In the genomic region with DNA sequence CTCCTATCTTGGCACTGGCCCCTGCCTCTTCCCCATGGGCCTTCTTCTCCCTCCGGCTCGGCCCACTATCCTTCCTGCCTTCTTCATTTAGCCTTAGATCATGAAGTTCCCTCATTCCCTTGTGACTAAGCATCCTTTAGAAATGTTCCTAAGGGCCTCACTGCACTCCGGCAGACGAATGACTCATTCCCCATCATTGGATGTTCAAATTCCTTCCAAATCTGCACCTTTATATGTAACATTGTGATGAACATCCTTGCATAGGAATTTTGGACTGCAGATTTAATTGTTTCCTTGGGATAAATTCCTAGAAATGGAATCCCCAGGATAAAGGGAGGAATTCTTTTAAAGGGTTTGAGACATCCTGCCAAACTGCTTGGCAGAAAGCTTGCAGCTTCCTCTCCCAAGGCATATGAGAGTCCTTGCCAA, we compare ENCODE assay signal across 12 cellular contexts. TPM values are rescaled to one million over a fixed set of nuclear protein-coding genes. Genes with fewer than 3 reads are reported as not detected.
DNase-seq lines count a peak whose midpoint lies in the region; ATAC-seq, FAIRE-seq and TF ChIP-seq lines count a peak whose summit lies in the region.
"Had no signal": no experiment of that assay in that cellular context is flagged by ENCODE, and none has a peak within 500 bp of the region (broad histone marks: within the 10 kb centered on the region; RNA-seq: fewer than 3 reads in every experiment).

No MANE protein-coding gene starts in this region.

- no peak for TF ChIP-seq CTCF in HFFc6 (IDR thresholded peaks at IDR 0.05)
- no peak for TF ChIP-seq CTCF in mammary epithelial cell (conservative IDR thresholded peaks at IDR 0.05 in 1 of 2, IDR thresholded peaks at IDR 0.05 in 1 of 2; ENCODE audit: extremely low read depth in 1 of 2, insufficient read depth in 1 of 2, low read depth in 1 of 2, low read length in 2 of 2)
- TF ChIP-seq CTCF in keratinocyte (optimal IDR thresholded peaks at IDR 0.05 in 1 of 3, IDR thresholded peaks at IDR 0.05 in 1 of 3, conservative IDR thresholded peaks at IDR 0.05 in 1 of 3; ENCODE audit: extremely low read depth in 1 of 3, insufficient read depth in 2 of 3, low read length in 3 of 3) = no peak

- H3K36me3 ChIP-seq in mammary epithelial cell (ENCODE audit: insufficient read depth, low read length) = no peaks in the 10 kb centered on the region
- H3K36me3 ChIP-seq in keratinocyte (ENCODE audit: control insufficient read depth in 2 of 2, extremely low read depth in 1 of 2, insufficient read depth in 2 of 2, low read length in 2 of 2) = no peaks in the 10 kb centered on the region

- H4K20me1 ChIP-seq in mammary epithelial cell (ENCODE audit: insufficient read depth, low read length) (no peaks in the 10 kb centered on the region), keratinocyte (ENCODE audit: control insufficient read depth, extremely low read depth, insufficient read depth, low read length) (peaks cover 2% of the 10 kb centered on the region)

- WGBS in mammary epithelial cell (ENCODE audit: low coverage, missing lambda C conversion rate) = 0% methylated on average over 4 of the region's 4 CpGs

- H3K4me3 Mint-ChIP-seq in HFFc6 = no peak overlapping the region
- no peak overlapping the region for H3K4me3 Mint-ChIP-seq in effector memory CD8-positive, alpha-beta T cell
- H3K4me3 Mint-ChIP-seq: dendritic cell treated with granulocyte-macrophage colony-stimulating factor and Interleukin-4, amounts not matched to agents 40 ng/mL and 50 ng/mL, for 4 days had no signal

- H3K4me1 Mint-ChIP-seq in HFFc6 (ENCODE audit: low read depth) = peaks cover 48% of the 10 kb centered on the region
- H3K4me1 Mint-ChIP-seq in effector memory CD8-positive, alpha-beta T cell (ENCODE audit: low read depth in 2 of 2) = peaks cover 8 to 22% of the 10 kb centered on the region in 2 donors

- no peak for ATAC-seq in effector memory CD8-positive, alpha-beta T cell (replicated peaks)
- no peak for ATAC-seq in GM21619 (IDR thresholded peaks at IDR 0.05; ENCODE audit: unreplicated experiment)
- ATAC-seq: left colon had no signal

- no peaks in the 10 kb centered on the region for H3K9me1 ChIP-seq in keratinocyte (ENCODE audit: control insufficient read depth, extremely low read depth, insufficient read depth, low read length)

- peak; percentile 82 for DNase-seq in ACHN
- peak; percentile 81 for DNase-seq in HFFc6
- DNase-seq in mammary epithelial cell = peak; percentile 84
- DNase-seq in keratinocyte (ENCODE audit: low read depth, low spot score) = peak; percentile 63
- DNase-seq in iPS-NIHi11 (ENCODE audit: low spot score) = no peak
- DNase-seq in HPDE6-E6E7 (ENCODE audit: extremely low spot score) = no peak
- no peak for DNase-seq in effector memory CD8-positive, alpha-beta T cell
- DNase-seq: activated CD8-positive, alpha-beta memory T cell treated with anti-CD3 and anti-CD28 coated beads, Interleukin-2, amount 50 U/mL, for 48 hours; left colon; T-helper 2 cell had no signal

- CTCF ChIA-PET in mammary epithelial cell (lab: Charles Lee; ENCODE audit: low non-redundant PET) = no interaction called here

- no peaks in the 10 kb centered on the region for H3K9me3 ChIP-seq in mammary epithelial cell (replicated peaks; ENCODE audit: insufficient read depth, low read length)
- H3K9me3 ChIP-seq in keratinocyte (ENCODE audit: control insufficient read depth, low read depth, low read length) = no peaks in the 10 kb centered on the region

- in situ Hi-C loops in ACHN (cut with HindIII; ENCODE audit: low pct_ligation_motif_present, low pct_unique_long_range_greater_than_20kb, low sequenced_read_pairs) = no loop called here
- in situ Hi-C loops in mammary epithelial cell (cut with MboI; ENCODE audit: low sequenced_read_pairs in 2 of 2) = no loop called here

- intact Hi-C loops in mammary epithelial cell (cut with micrococcal nuclease) = loop anchor here (10.0 kb wide), 1 partner anchor 182 kb away; a partner anchor contains a TSS

- H3K79me2 ChIP-seq in mammary epithelial cell (ENCODE audit: insufficient read depth, low read length) (no peaks in the 10 kb centered on the region), keratinocyte (ENCODE audit: control insufficient read depth, insufficient read depth, low read length) (no peaks in the 10 kb centered on the region)

- peak overlapping the region; percentile 73 for H3K9ac ChIP-seq in mammary epithelial cell (ENCODE audit: insufficient read depth, low read length)
- H3K9ac ChIP-seq in keratinocyte (ENCODE audit: control insufficient read depth, extremely low read depth, insufficient read depth, low read length) = peak overlapping the region; percentile 2

- H3K27me3 Mint-ChIP-seq in HFFc6 (ENCODE audit: insufficient read depth) = peaks cover 13% of the 10 kb centered on the region
- peaks cover 46 to 88% of the 10 kb centered on the region in 2 donors for H3K27me3 Mint-ChIP-seq in effector memory CD8-positive, alpha-beta T cell

- no peaks in the 10 kb centered on the region for H3K9me3 Mint-ChIP-seq in HFFc6
- no peaks in the 10 kb centered on the region for H3K9me3 Mint-ChIP-seq in effector memory CD8-positive, alpha-beta T cell
- H3K9me3 Mint-ChIP-seq: dendritic cell treated with granulocyte-macrophage colony-stimulating factor and Interleukin-4, amounts not matched to agents 40 ng/mL and 50 ng/mL, for 4 days had no signal

- H3K4me3 ChIP-seq in mammary epithelial cell (replicated peaks in 1 of 3; ENCODE audit: insufficient read depth in 1 of 3, low read depth in 2 of 3, low read length in 3 of 3) (no peak overlapping the region), keratinocyte (ENCODE audit: control insufficient read depth in 2 of 3, extremely low read depth in 1 of 3, insufficient read depth in 2 of 3, low read depth in 1 of 3, low read length in 3 of 3) (no peak overlapping the region)

- dilution Hi-C loops in mammary epithelial cell (cut with HindIII; ENCODE audit: low sequenced_read_pairs) = no loop called here
- dilution Hi-C loops in keratinocyte (cut with MboI; ENCODE audit: extremely low pct_ligation_motif_present, low sequenced_read_pairs) = no loop called here

- H3K4me2 ChIP-seq in mammary epithelial cell (ENCODE audit: insufficient read depth, low read depth, low read length) = peak overlapping the region; percentile 39
- H3K4me2 ChIP-seq in keratinocyte (ENCODE audit: control insufficient read depth, extremely low read depth, insufficient read depth, low read depth, low read length) = peak overlapping the region; percentile 30

- FAIRE-seq in keratinocyte (lab: Jason Lieb, UNC) = peak; percentile 56

- H3K27ac ChIP-seq in mammary epithelial cell (ENCODE audit: insufficient read depth, low read depth, low read length) = peak overlapping the region; percentile 96
- H3K27ac ChIP-seq in keratinocyte (ENCODE audit: control insufficient read depth, insufficient read depth, low read length) = peak overlapping the region; percentile 47

- H3K4me1 ChIP-seq in mammary epithelial cell (ENCODE audit: insufficient read depth, low read length) (peaks cover 73% of the 10 kb centered on the region), keratinocyte (ENCODE audit: control insufficient read depth, extremely low read depth, insufficient read depth, low read length) (peaks cover 58% of the 10 kb centered on the region)

- H2AFZ ChIP-seq in mammary epithelial cell (ENCODE audit: low read depth, low read length) = no peak overlapping the region
- H2AFZ ChIP-seq in keratinocyte (ENCODE audit: control insufficient read depth, low read length) = no peak overlapping the region

- BruUV-seq in mammary epithelial cell (replicated peaks; lab: Mats Ljungman, UMichigan) = no TSS peak

- H3K27ac Mint-ChIP-seq in HFFc6 = peak overlapping the region; percentile 84
- no peak overlapping the region for H3K27ac Mint-ChIP-seq in effector memory CD8-positive, alpha-beta T cell
- H3K27ac Mint-ChIP-seq: dendritic cell treated with granulocyte-macrophage colony-stimulating factor and Interleukin-4, amounts not matched to agents 40 ng/mL and 50 ng/mL, for 4 days had no signal

- no peaks in the 10 kb centered on the region for H3K36me3 Mint-ChIP-seq in HFFc6 (ENCODE audit: low read depth)
- H3K36me3 Mint-ChIP-seq in effector memory CD8-positive, alpha-beta T cell (ENCODE audit: insufficient read depth) = peaks cover 3% of the 10 kb centered on the region

- H3K27me3 ChIP-seq in mammary epithelial cell (ENCODE audit: insufficient read depth, low read length) (no peaks in the 10 kb centered on the region), keratinocyte (ENCODE audit: control insufficient read depth, extremely low read depth, insufficient read depth, low read length) (no peaks in the 10 kb centered on the region)

RNA-seq across cellular contexts. Expression of a gene that starts 19.0 kb away (rescaled TPM):
- not detected for total RNA-seq in HFFc6 (2021; fragmentation: NEBNext Ultra II Directional; extraction: Animal tissue kit (Norgen Biotek cat#: 25700))
- 1 to 10 TPM; 4.5 to 8.5 TPM for total RNA-seq in mammary epithelial cell
- polyA plus RNA-seq in mammary epithelial cell = 4.7 TPM
- polyA minus RNA-seq in mammary epithelial cell = 27.0 TPM
- polyA plus RNA-seq in keratinocyte = 1.4 to 2.1 TPM (median 1.6 TPM) in 3 replicates
- 0.89 TPM for polyA plus RNA-seq in keratinocyte (2011; ENCODE audit: low read depth)
- polyA plus RNA-seq in keratinocyte (2011; cell fraction: cytosol; rRNA removed) = 1.4 and 1.9 TPM in 2 replicates
- polyA plus RNA-seq in keratinocyte (2011; cell fraction: nucleus; rRNA removed) = 3.1 and 3.6 TPM in 2 replicates
- polyA plus RNA-seq in keratinocyte (2012; ENCODE audit: low replicate concordance) = 0.92 and 2.0 TPM in 2 replicates
- 1.9 to 3.9 TPM (median 2.4 TPM) in 3 replicates for polyA minus RNA-seq in keratinocyte
- polyA minus RNA-seq in keratinocyte (2011; cell fraction: cytosol; rRNA and poly(A)+ RNA removed) = 5.9 TPM
- polyA minus RNA-seq in keratinocyte (2011; cell fraction: nucleus; rRNA and poly(A)+ RNA removed) = 6.1 and 7.2 TPM in 2 replicates

Comparison
In these comparisons a context has a peak if more than half of its experiments do, and no peak if none do; other contexts are left out.
1. DNase-seq: peak in ACHN (single experiment), HFFc6 (single experiment), mammary epithelial cell (single experiment) and keratinocyte (single experiment); none in iPS-NIHi11 (single experiment), HPDE6-E6E7 (single experiment) and effector memory CD8-positive, alpha-beta T cell (0 of 3).
2. RNA of a gene that starts 19.0 kb away (total RNA-seq): 4.5 to 8.5 TPM in mammary epithelial cell; not detected in HFFc6; every median in the first group is over 4 times any median in the second.